14 cellular contexts compared by ENCODE assay signal in the genomic region with DNA sequence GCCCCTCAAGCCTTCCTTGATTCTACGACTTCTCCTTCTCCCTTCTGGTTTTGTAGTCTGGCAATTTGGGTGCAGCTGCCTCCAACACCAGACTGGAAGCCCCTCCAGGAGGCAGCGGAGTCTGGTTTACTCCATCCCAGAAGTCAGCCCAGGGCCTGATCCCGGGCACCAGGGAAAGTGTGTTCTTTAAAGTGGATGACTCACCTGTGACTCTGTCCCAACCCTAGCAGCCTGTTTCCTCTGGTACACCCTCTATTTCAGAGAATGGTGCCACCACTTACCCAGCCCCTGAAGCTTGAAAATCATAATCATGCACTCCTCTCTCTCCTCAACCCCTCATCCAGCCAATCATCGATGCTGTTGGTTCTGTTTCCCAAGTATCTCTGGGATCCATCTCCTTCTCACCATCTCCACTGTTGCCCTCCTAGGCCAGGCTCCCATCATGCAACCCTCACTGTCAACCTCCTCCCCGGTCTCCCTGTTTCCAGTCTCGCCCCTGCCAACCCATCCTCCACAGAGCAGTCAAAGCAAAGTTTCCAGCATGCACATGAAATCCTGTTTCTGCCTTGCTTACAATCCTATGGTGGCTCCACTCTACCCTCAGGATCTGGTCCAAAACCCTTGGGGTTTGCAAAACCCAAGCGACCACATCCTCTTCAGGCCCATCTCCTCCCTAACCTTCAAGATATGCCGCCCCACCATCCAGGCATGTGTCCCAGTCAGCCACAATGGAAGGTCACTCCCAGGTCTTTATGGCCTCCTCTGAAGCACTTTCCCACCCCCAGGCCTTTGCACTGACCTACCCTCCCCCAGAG. TPM values are rescaled to one million over a fixed set of nuclear protein-coding genes. Genes with fewer than 3 reads are reported as not detected.
DNase-seq lines count a peak whose midpoint lies in the region; ATAC-seq, FAIRE-seq and TF ChIP-seq lines count a peak whose summit lies in the region.
"Had no signal": no experiment of that assay in that cellular context is flagged by ENCODE, and none has a peak within 500 bp of the region (broad histone marks: within the 10 kb centered on the region; RNA-seq: fewer than 3 reads in every experiment).

No MANE protein-coding gene starts in this region.

- H2BK15ac ChIP-seq in H1 (ENCODE audit: low read length): 0 out of 2 replicates have a peak overlapping the region, but pooled peaks have one; percentile 10

- no peak overlapping the region for H3K27ac ChIP-seq in H1 (ENCODE audit: low read depth, low read length)
- no peak overlapping the region for H3K27ac ChIP-seq in gastrocnemius medialis

- peak overlapping the region; percentile 36 for H3K4me3 Mint-ChIP-seq in activated CD8-positive, alpha-beta memory T cell treated with anti-CD3 and anti-CD28 coated beads, Interleukin-2, amount 10 ng/mL, durations not matched to agents 7 days and 5 days
- H3K4me3 Mint-ChIP-seq: activated naive CD4-positive, alpha-beta T cell treated with anti-CD3 and anti-CD28 coated beads, Interleukin-2, amount 10 ng/mL, durations not matched to agents 7 days and 5 days had no signal

- peaks cover 12 to 20% of the 10 kb centered on the region in 2 experiments for H4K20me1 ChIP-seq in H1 (replicated peaks in 1 of 2; ENCODE audit: control insufficient read depth in 1 of 2, insufficient read depth in 2 of 2, low read length in 2 of 2)

- peak overlapping the region; percentile 61; the same call in 1 of the 2 replicates for H2AK5ac ChIP-seq in H1 (ENCODE audit: low read depth, low read length)

- TF ChIP-seq CTCF in H1 (IDR thresholded peaks at IDR 0.05; ENCODE audit: control extremely low read depth in 1 of 3, insufficient read depth in 1 of 3, low read depth in 1 of 3, low read length in 3 of 3) (no peak), gastrocnemius medialis (IDR thresholded peaks at IDR 0.05 in 4 of 5, conservative IDR thresholded peaks at IDR 0.05 in 1 of 5) (no peak)

- 0 out of 2 replicates have a peak overlapping the region, but pooled peaks have one; percentile 68 for H2BK12ac ChIP-seq in H1 (ENCODE audit: low read depth, low read length)

- 31% methylated on average over 8 of the region's 8 CpGs; no CpG with 5 or more reads in 1 of the 2 experiments for WGBS in H1 (ENCODE audit: extremely low coverage in 1 of 2, insufficient coverage in 1 of 2, insufficient read length in 1 of 2, insufficient replicate concordance in 2 of 2, low coverage in 1 of 2, low lambda C conversion rate in 2 of 2, missing lambda C conversion rate in 1 of 2), 2 experiments

- peaks cover 29% of the 10 kb centered on the region; the same call in 1 of the 2 replicates for H3K23me2 ChIP-seq in H1 (ENCODE audit: low read depth, low read length)

- H3K14ac ChIP-seq in H1 (ENCODE audit: insufficient read length): no peak overlapping the region

- no peaks in the 10 kb centered on the region for H3K36me3 Mint-ChIP-seq in activated CD8-positive, alpha-beta memory T cell treated with anti-CD3 and anti-CD28 coated beads, Interleukin-2, amount 10 ng/mL, durations not matched to agents 7 days and 5 days
- H3K36me3 Mint-ChIP-seq: activated naive CD4-positive, alpha-beta T cell treated with anti-CD3 and anti-CD28 coated beads, Interleukin-2, amount 10 ng/mL, durations not matched to agents 7 days and 5 days had no signal

- H3K27ac Mint-ChIP-seq in activated CD8-positive, alpha-beta memory T cell treated with anti-CD3 and anti-CD28 coated beads, Interleukin-2, amount 10 ng/mL, durations not matched to agents 7 days and 5 days: no peak overlapping the region
- H3K27ac Mint-ChIP-seq: activated naive CD4-positive, alpha-beta T cell treated with anti-CD3 and anti-CD28 coated beads, Interleukin-2, amount 10 ng/mL, durations not matched to agents 7 days and 5 days had no signal

- peak overlapping the region; percentile 60; the same call in 1 of the 2 replicates for H4K8ac ChIP-seq in H1 (ENCODE audit: extremely low read depth, insufficient read depth, low read length)

- no peak overlapping the region for H2AFZ ChIP-seq in H1 (ENCODE audit: low read length)

- no peak for TF ChIP-seq EP300 in H1 (IDR thresholded peaks at IDR 0.05; ENCODE audit: borderline replicate concordance in 1 of 2, low read depth in 2 of 2, low read length in 2 of 2)

- H3K79me2 ChIP-seq in H1 (ENCODE audit: control insufficient read depth in 1 of 2, insufficient read depth in 2 of 2, low read length in 2 of 2): no peaks in the 10 kb centered on the region

- POLR2A ChIA-PET in H1 (lab: Charles Lee; ENCODE audit: partially characterized antibody): no interaction called here

- H3K4me1 ChIP-seq in H1 (replicated peaks in 1 of 4; ENCODE audit: control insufficient read depth in 3 of 4, insufficient read depth in 4 of 4, low read length in 3 of 4) (peaks cover 5 to 46% (median 34%) of the 10 kb centered on the region in 4 experiments), gastrocnemius medialis (peaks cover 23% of the 10 kb centered on the region in 2 donors)

- H3K23ac ChIP-seq in H1 (ENCODE audit: insufficient read length): no peak overlapping the region

- no peak overlapping the region for H3K4ac ChIP-seq in H1 (replicated peaks; ENCODE audit: insufficient read length, low read depth, low read length)

- peaks cover 90% of the 10 kb centered on the region for H3K27me3 Mint-ChIP-seq in activated CD8-positive, alpha-beta memory T cell treated with anti-CD3 and anti-CD28 coated beads, Interleukin-2, amount 10 ng/mL, durations not matched to agents 7 days and 5 days

- peak overlapping the region; percentile 80 to 87 for H3K4me2 ChIP-seq in H1 (ENCODE audit: insufficient read depth in 1 of 2, low read depth in 2 of 2, low read length in 2 of 2)

- no peak overlapping the region for H4K91ac ChIP-seq in H1 (replicated peaks; ENCODE audit: insufficient read length, low read length)

- FAIRE-seq in H1 (lab: Jason Lieb, UNC): no peak

- no peaks in the 10 kb centered on the region; the same call in 1 of the 2 replicates for H3K79me1 ChIP-seq in H1 (ENCODE audit: low read depth, low read length)

- no peak overlapping the region for H4K5ac ChIP-seq in H1 (ENCODE audit: insufficient read length, low read depth, low read length)

- H3K4me3 ChIP-seq in H1 (ENCODE audit: extremely low read depth in 1 of 4, insufficient read depth in 2 of 4, low read depth in 3 of 4, low read length in 4 of 4): peak overlapping the region in 2 of 4 experiments; percentile 35 to 59; a peak in 4 of 8 replicates
- H3K4me3 ChIP-seq in gastrocnemius medialis: peak overlapping the region; percentile 43 to 69 (median 51)

- DNase-seq in activated CD8-positive, alpha-beta memory T cell treated with anti-CD3 and anti-CD28 coated beads, Interleukin-2, amount 10 ng/mL, durations not matched to agents 7 days and 5 days: peak; percentile 46
- no peak for DNase-seq in activated CD8-positive, alpha-beta memory T cell treated with anti-CD3 and anti-CD28 coated beads, Interleukin-2, amount 50 U/mL, for 4 hours
- DNase-seq in KBM-7 (peak; percentile 48), H1 (ENCODE audit: low read depth in 1 of 2, low spot score in 2 of 2) (no peak), gastrocnemius medialis (no peak)
- DNase-seq: activated CD4-positive, alpha-beta T cell treated with anti-CD3 and anti-CD28 coated beads for 1 hour; activated naive CD4-positive, alpha-beta T cell treated with anti-CD3 and anti-CD28 coated beads, Interleukin-2, amount 10 ng/mL, durations not matched to agents 7 days and 5 days; mesenchymal stem cell; NCI-H446 treated with DMSO at 0.1 percent for 48 hours had no signal

- H3K9me3 ChIP-seq in H1 (ENCODE audit: insufficient read depth in 2 of 2, low read depth in 1 of 2, low read length in 1 of 2): peaks cover 0 to 2% of the 10 kb centered on the region in 2 experiments; a peak in 1 of 4 replicates
- no peaks in the 10 kb centered on the region for H3K9me3 ChIP-seq in gastrocnemius medialis

- no peak overlapping the region for H3K56ac ChIP-seq in H1 (replicated peaks; ENCODE audit: insufficient read length, low read depth, low read length)

- no peak for TF ChIP-seq RAD21 in H1 (IDR thresholded peaks at IDR 0.05 in 1 of 2, conservative IDR thresholded peaks at IDR 0.05 in 1 of 2; ENCODE audit: low read depth in 2 of 2, low read length in 2 of 2)

- peaks cover 21% of the 10 kb centered on the region for H3K4me1 Mint-ChIP-seq in activated CD8-positive, alpha-beta memory T cell treated with anti-CD3 and anti-CD28 coated beads, Interleukin-2, amount 10 ng/mL, durations not matched to agents 7 days and 5 days

- H2BK5ac ChIP-seq in H1 (ENCODE audit: low read depth, low read length): no peak overlapping the region

- TF ChIP-seq POLR2A in H1 (IDR thresholded peaks at IDR 0.05; ENCODE audit: control extremely low read depth in 1 of 2, low read depth in 2 of 2, low read length in 2 of 2): no peak
- no peak for TF ChIP-seq POLR2A in gastrocnemius medialis (IDR thresholded peaks at IDR 0.05)

- H3K9ac ChIP-seq in H1 (replicated peaks in 1 of 4; ENCODE audit: extremely low read depth in 1 of 4, low read depth in 3 of 4, low read length in 3 of 4): no peak overlapping the region

- H3K27me3 ChIP-seq in H1 (replicated peaks in 1 of 4; ENCODE audit: control insufficient read depth in 3 of 4, extremely low read depth in 1 of 4, insufficient read depth in 3 of 4, low read length in 3 of 4): peaks cover 83 to 97% (median 93%) of the 10 kb centered on the region in 4 experiments
- H3K27me3 ChIP-seq in gastrocnemius medialis: peaks cover 88 to 96% (median 93%) of the 10 kb centered on the region in 3 donors

- H2BK20ac ChIP-seq in H1 (ENCODE audit: low read length): 0 out of 2 replicates have a peak overlapping the region, but pooled peaks have one; percentile 44

- H2BK120ac ChIP-seq in H1 (replicated peaks; ENCODE audit: low read depth, low read length): no peak overlapping the region

- CTCF ChIA-PET in activated CD8-positive, alpha-beta memory T cell treated with anti-CD3 and anti-CD28 coated beads, Interleukin-2, amount 10 ng/mL, durations not matched to agents 7 days and 5 days (lab: Charles Lee): interaction anchor here (1.8 kb wide), 1 partner anchor 119 kb away, joined by 5 read pairs; no protein-coding TSS in a partner anchor
- CTCF ChIA-PET in H1 (lab: Charles Lee; ENCODE audit: partially characterized antibody): interaction anchor here (0.8 to 5.2 kb wide), 2 partner anchors 8 to 94 kb away, joined by 3 to 56 read pairs; no protein-coding TSS in a partner anchor

- intact Hi-C loops in gastrocnemius medialis (cut with DNase I; ENCODE audit: low total_unique reads): loop anchor here (10.0 kb wide), 1 partner anchor 93 kb away; no protein-coding TSS in a partner anchor

- in situ Hi-C loops in KBM-7 (cut with MboI; ENCODE audit: low pct_unique_long_range_greater_than_20kb, low sequenced_read_pairs): no loop called here
- in situ Hi-C loops in gastrocnemius medialis (cut with MboI; ENCODE audit: low sequenced_read_pairs in 4 of 4): no loop called here

- no peaks in the 10 kb centered on the region for H3K9me3 Mint-ChIP-seq in activated CD8-positive, alpha-beta memory T cell treated with anti-CD3 and anti-CD28 coated beads, Interleukin-2, amount 10 ng/mL, durations not matched to agents 7 days and 5 days (ENCODE audit: low read depth)
- H3K9me3 Mint-ChIP-seq: activated naive CD4-positive, alpha-beta T cell treated with anti-CD3 and anti-CD28 coated beads, Interleukin-2, amount 10 ng/mL, durations not matched to agents 7 days and 5 days had no signal

- no peaks in the 10 kb centered on the region; a peak in 1 of 8 replicates for H3K36me3 ChIP-seq in H1 (ENCODE audit: control insufficient read depth in 2 of 4, insufficient read depth in 4 of 4, low read length in 3 of 4)
- no peaks in the 10 kb centered on the region for H3K36me3 ChIP-seq in gastrocnemius medialis

- no peak overlapping the region for H3K18ac ChIP-seq in H1 (ENCODE audit: extremely low read depth, low read length)

- ATAC-seq in activated CD8-positive, alpha-beta memory T cell treated with anti-CD3 and anti-CD28 coated beads, Interleukin-2, amount 10 ng/mL, durations not matched to agents 7 days and 5 days: no peak
- ATAC-seq in gastrocnemius medialis: no peak
- no peak for ATAC-seq in HG02610 (IDR thresholded peaks at IDR 0.05; ENCODE audit: unreplicated experiment)
- ATAC-seq in GM18502 (IDR thresholded peaks at IDR 0.05; ENCODE audit: poor library complexity, unreplicated experiment): no peak
- ATAC-seq in GM21515 (IDR thresholded peaks at IDR 0.05; ENCODE audit: unreplicated experiment): no peak

RNA-seq across cellular contexts. Expression of a gene that starts 10.5 kb away (rescaled TPM):
- not detected for total RNA-seq in activated CD8-positive, alpha-beta memory T cell treated with anti-CD3 and anti-CD28 coated beads, Interleukin-2, amount 10 ng/mL, durations not matched to agents 7 days and 5 days
- 1.2 and 1.9 TPM in 2 replicates for total RNA-seq in H1 (2021; fragmentation: NEBNext Ultra II Directional; extraction: Animal tissue kit (Norgen Biotek cat#: 25700))
- 0.92 and 1.0 TPM in 2 replicates for polyA plus RNA-seq in H1 (2011; rRNA removed)
- 0.96 TPM for polyA plus RNA-seq in H1 (2011; cell fraction: cytosol; rRNA removed)
- 1.3 TPM for polyA plus RNA-seq in H1 (2011; cell fraction: nucleus; rRNA removed)
- 0.47 to 1.5 TPM (median 0.91 TPM) in 4 replicates for polyA plus RNA-seq in H1 (2012, experiment 1 of 2)
- 0.52 TPM for polyA plus RNA-seq in H1 (2012, experiment 2 of 2)
- 1.3 TPM for polyA plus RNA-seq in H1 (2013, experiment 1 of 2)
- 1.4 TPM for polyA plus RNA-seq in H1 (2013, experiment 2 of 2)
- 0.63 and 0.88 TPM in 2 replicates for polyA minus RNA-seq in H1 (2011; rRNA and poly(A)+ RNA removed)
- polyA minus RNA-seq in H1 (2011; cell fraction: cytosol; rRNA and poly(A)+ RNA removed): 0.44 TPM
- 1.4 TPM for polyA minus RNA-seq in H1 (2011; cell fraction: nucleus; rRNA and poly(A)+ RNA removed)
- total RNA-seq in gastrocnemius medialis: 1 to 10 TPM in 3 of 4 donors, under 1 TPM in 1; 0.83 to 4.5 (median 1.7) TPM
- polyA plus RNA-seq: AG04450 had no signal

RNA-seq across cellular contexts. Expression of a gene that starts 46.4 kb away (rescaled TPM):
- total RNA-seq in activated CD8-positive, alpha-beta memory T cell treated with anti-CD3 and anti-CD28 coated beads, Interleukin-2, amount 10 ng/mL, durations not matched to agents 7 days and 5 days: 10 to 100 TPM; 23.8 to 24.4 TPM
- total RNA-seq in H1 (2021; fragmentation: NEBNext Ultra II Directional; extraction: Animal tissue kit (Norgen Biotek cat#: 25700)): 14.3 and 15.0 TPM in 2 replicates
- 2.4 and 5.9 TPM in 2 replicates for polyA plus RNA-seq in H1 (2011; rRNA removed)
- polyA plus RNA-seq in H1 (2011; cell fraction: cytosol; rRNA removed): 8.2 TPM
- 2.8 TPM for polyA plus RNA-seq in H1 (2011; cell fraction: nucleus; rRNA removed)
- 9.9 to 17.1 TPM (median 12.0 TPM) in 4 replicates for polyA plus RNA-seq in H1 (2012, experiment 1 of 2)
- polyA plus RNA-seq in H1 (2012, experiment 2 of 2): 1.6 TPM
- polyA plus RNA-seq in H1 (2013, experiment 1 of 2): 7.6 TPM
- 8.4 TPM for polyA plus RNA-seq in H1 (2013, experiment 2 of 2)
- polyA minus RNA-seq in H1 (2011; rRNA and poly(A)+ RNA removed): 10.6 and 12.3 TPM in 2 replicates
- 4.3 TPM for polyA minus RNA-seq in H1 (2011; cell fraction: cytosol; rRNA and poly(A)+ RNA removed)
- polyA minus RNA-seq in H1 (2011; cell fraction: nucleus; rRNA and poly(A)+ RNA removed): 4.4 TPM
- 10 to 100 TPM; 10.6 to 26.6 (median 21.8) TPM for total RNA-seq in gastrocnemius medialis

RNA-seq across cellular contexts. Expression of a gene that starts 46.4 kb away (rescaled TPM):
- total RNA-seq in activated CD8-positive, alpha-beta memory T cell treated with anti-CD3 and anti-CD28 coated beads, Interleukin-2, amount 10 ng/mL, durations not matched to agents 7 days and 5 days: 10 to 100 TPM; 27.9 to 39.5 TPM
- total RNA-seq in H1 (2021; fragmentation: NEBNext Ultra II Directional; extraction: Animal tissue kit (Norgen Biotek cat#: 25700)): 42.2 and 47.8 TPM in 2 replicates
- polyA plus RNA-seq in H1 (2011; rRNA removed): 16.7 and 29.4 TPM in 2 replicates
- polyA plus RNA-seq in H1 (2011; cell fraction: cytosol; rRNA removed): 34.9 TPM
- polyA plus RNA-seq in H1 (2011; cell fraction: nucleus; rRNA removed): 35.9 TPM
- 33.0 to 43.0 TPM (median 39.6 TPM) in 4 replicates for polyA plus RNA-seq in H1 (2012, experiment 1 of 2)
- polyA plus RNA-seq in H1 (2012, experiment 2 of 2): 8.0 TPM
- 41.6 TPM for polyA plus RNA-seq in H1 (2013, experiment 1 of 2)
- 37.7 TPM for polyA plus RNA-seq in H1 (2013, experiment 2 of 2)
- polyA minus RNA-seq in H1 (2011; rRNA and poly(A)+ RNA removed): 52.5 and 65.8 TPM in 2 replicates
- polyA minus RNA-seq in H1 (2011; cell fraction: cytosol; rRNA and poly(A)+ RNA removed): 20.6 TPM
- 51.0 TPM for polyA minus RNA-seq in H1 (2011; cell fraction: nucleus; rRNA and poly(A)+ RNA removed)
- 10 to 100 TPM; 33.2 to 55.7 (median 47.2) TPM for total RNA-seq in gastrocnemius medialis

RNA-seq across cellular contexts. Expression of a gene that starts 58.6 kb away (rescaled TPM):
- not detected for total RNA-seq in activated CD8-positive, alpha-beta memory T cell treated with anti-CD3 and anti-CD28 coated beads, Interleukin-2, amount 10 ng/mL, durations not matched to agents 7 days and 5 days
- not detected in 2 replicates for total RNA-seq in H1 (2021; fragmentation: NEBNext Ultra II Directional; extraction: Animal tissue kit (Norgen Biotek cat#: 25700))
- not detected in 2 replicates for polyA plus RNA-seq in H1 (2011; rRNA removed)
- polyA plus RNA-seq in H1 (2011; cell fraction: cytosol; rRNA removed): not detected
- polyA plus RNA-seq in H1 (2011; cell fraction: nucleus; rRNA removed): not detected
- polyA plus RNA-seq in H1 (2012, experiment 1 of 2): not detected in 4 replicates
- not detected for polyA plus RNA-seq in H1 (2012, experiment 2 of 2)
- polyA plus RNA-seq in H1 (2013, experiment 1 of 2): not detected
- polyA plus RNA-seq in H1 (2013, experiment 2 of 2): not detected
- polyA minus RNA-seq in H1 (2011; rRNA and poly(A)+ RNA removed): not detected in 2 replicates
- polyA minus RNA-seq in H1 (2011; cell fraction: cytosol; rRNA and poly(A)+ RNA removed): not detected
- polyA minus RNA-seq in H1 (2011; cell fraction: nucleus; rRNA and poly(A)+ RNA removed): not detected
- not detected for total RNA-seq in gastrocnemius medialis
- total RNA-seq: H4 had no signal
- polyA plus RNA-seq: AG04450 had no signal

RNA-seq across cellular contexts. Expression of a gene that starts 58.7 kb away (rescaled TPM):
- 10 to 100 TPM; 36.4 to 49.1 TPM for total RNA-seq in activated CD8-positive, alpha-beta memory T cell treated with anti-CD3 and anti-CD28 coated beads, Interleukin-2, amount 10 ng/mL, durations not matched to agents 7 days and 5 days
- total RNA-seq in H1 (2021; fragmentation: NEBNext Ultra II Directional; extraction: Animal tissue kit (Norgen Biotek cat#: 25700)): 59.8 and 61.0 TPM in 2 replicates
- polyA plus RNA-seq in H1 (2011; rRNA removed): 56.6 and 73.8 TPM in 2 replicates
- polyA plus RNA-seq in H1 (2011; cell fraction: cytosol; rRNA removed): 79.1 TPM
- polyA plus RNA-seq in H1 (2011; cell fraction: nucleus; rRNA removed): 28.4 TPM
- polyA plus RNA-seq in H1 (2012, experiment 1 of 2): 77.6 to 100 TPM (median 85.9 TPM) in 4 replicates
- 79.9 TPM for polyA plus RNA-seq in H1 (2012, experiment 2 of 2)
- polyA plus RNA-seq in H1 (2013, experiment 1 of 2): 79.1 TPM
- 79.1 TPM for polyA plus RNA-seq in H1 (2013, experiment 2 of 2)
- polyA minus RNA-seq in H1 (2011; rRNA and poly(A)+ RNA removed): 31.9 and 35.9 TPM in 2 replicates
- polyA minus RNA-seq in H1 (2011; cell fraction: cytosol; rRNA and poly(A)+ RNA removed): 19.2 TPM
- polyA minus RNA-seq in H1 (2011; cell fraction: nucleus; rRNA and poly(A)+ RNA removed): 11.1 TPM
- total RNA-seq in gastrocnemius medialis: 100 to 1,000 TPM in 1 of 4 donors, 10 to 100 TPM in 3; 51.0 to 114 (median 92.8) TPM

Comparison
In these comparisons a context has a peak if more than half of its experiments do, and no peak if none do; other contexts are left out.
1. DNase-seq: peak in activated CD8-positive, alpha-beta memory T cell treated with anti-CD3 and anti-CD28 coated beads, Interleukin-2, amount 10 ng/mL, durations not matched to agents 7 days and 5 days (single experiment) and KBM-7 (single experiment); none in activated CD8-positive, alpha-beta memory T cell treated with anti-CD3 and anti-CD28 coated beads, Interleukin-2, amount 50 U/mL, for 4 hours (single experiment), H1 (0 of 2) and gastrocnemius medialis (0 of 2).